ENCODE assay signal across 1 cellular context in genomic region chr19:55645512-55645881, GRCh38.
TF ChIP-seq lines count a peak whose summit lies in the region.

No MANE protein-coding gene starts in this region.

TF ChIP-seq in WTC11, 78 proteins besides CTCF, POLR2A, EP300 and RAD21 (continued from another document):
- TF ChIP-seq, protein P1, sequence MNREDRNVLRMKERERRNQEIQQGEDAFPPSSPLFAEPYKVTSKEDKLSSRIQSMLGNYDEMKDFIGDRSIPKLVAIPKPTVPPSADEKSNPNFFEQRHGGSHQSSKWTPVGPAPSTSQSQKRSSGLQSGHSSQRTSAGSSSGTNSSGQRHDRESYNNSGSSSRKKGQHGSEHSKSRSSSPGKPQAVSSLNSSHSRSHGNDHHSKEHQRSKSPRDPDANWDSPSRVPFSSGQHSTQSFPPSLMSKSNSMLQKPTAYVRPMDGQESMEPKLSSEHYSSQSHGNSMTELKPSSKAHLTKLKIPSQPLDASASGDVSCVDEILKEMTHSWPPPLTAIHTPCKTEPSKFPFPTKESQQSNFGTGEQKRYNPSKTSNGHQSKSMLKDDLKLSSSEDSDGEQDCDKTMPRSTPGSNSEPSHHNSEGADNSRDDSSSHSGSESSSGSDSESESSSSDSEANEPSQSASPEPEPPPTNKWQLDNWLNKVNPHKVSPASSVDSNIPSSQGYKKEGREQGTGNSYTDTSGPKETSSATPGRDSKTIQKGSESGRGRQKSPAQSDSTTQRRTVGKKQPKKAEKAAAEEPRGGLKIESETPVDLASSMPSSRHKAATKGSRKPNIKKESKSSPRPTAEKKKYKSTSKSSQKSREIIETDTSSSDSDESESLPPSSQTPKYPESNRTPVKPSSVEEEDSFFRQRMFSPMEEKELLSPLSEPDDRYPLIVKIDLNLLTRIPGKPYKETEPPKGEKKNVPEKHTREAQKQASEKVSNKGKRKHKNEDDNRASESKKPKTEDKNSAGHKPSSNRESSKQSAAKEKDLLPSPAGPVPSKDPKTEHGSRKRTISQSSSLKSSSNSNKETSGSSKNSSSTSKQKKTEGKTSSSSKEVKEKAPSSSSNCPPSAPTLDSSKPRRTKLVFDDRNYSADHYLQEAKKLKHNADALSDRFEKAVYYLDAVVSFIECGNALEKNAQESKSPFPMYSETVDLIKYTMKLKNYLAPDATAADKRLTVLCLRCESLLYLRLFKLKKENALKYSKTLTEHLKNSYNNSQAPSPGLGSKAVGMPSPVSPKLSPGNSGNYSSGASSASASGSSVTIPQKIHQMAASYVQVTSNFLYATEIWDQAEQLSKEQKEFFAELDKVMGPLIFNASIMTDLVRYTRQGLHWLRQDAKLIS (CRISPR knock-in tag; IDR thresholded peaks at IDR 0.05; ENCODE audit: borderline replicate concordance), result no peak
- TF ChIP-seq, protein P2, sequence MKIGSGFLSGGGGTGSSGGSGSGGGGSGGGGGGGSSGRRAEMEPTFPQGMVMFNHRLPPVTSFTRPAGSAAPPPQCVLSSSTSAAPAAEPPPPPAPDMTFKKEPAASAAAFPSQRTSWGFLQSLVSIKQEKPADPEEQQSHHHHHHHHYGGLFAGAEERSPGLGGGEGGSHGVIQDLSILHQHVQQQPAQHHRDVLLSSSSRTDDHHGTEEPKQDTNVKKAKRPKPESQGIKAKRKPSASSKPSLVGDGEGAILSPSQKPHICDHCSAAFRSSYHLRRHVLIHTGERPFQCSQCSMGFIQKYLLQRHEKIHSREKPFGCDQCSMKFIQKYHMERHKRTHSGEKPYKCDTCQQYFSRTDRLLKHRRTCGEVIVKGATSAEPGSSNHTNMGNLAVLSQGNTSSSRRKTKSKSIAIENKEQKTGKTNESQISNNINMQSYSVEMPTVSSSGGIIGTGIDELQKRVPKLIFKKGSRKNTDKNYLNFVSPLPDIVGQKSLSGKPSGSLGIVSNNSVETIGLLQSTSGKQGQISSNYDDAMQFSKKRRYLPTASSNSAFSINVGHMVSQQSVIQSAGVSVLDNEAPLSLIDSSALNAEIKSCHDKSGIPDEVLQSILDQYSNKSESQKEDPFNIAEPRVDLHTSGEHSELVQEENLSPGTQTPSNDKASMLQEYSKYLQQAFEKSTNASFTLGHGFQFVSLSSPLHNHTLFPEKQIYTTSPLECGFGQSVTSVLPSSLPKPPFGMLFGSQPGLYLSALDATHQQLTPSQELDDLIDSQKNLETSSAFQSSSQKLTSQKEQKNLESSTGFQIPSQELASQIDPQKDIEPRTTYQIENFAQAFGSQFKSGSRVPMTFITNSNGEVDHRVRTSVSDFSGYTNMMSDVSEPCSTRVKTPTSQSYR (CRISPR knock-in tag; IDR thresholded peaks at IDR 0.05), result no peak
- TF ChIP-seq NR3C1 (CRISPR knock-in tag; conservative IDR thresholded peaks at IDR 0.05; ENCODE audit: low read depth) (no peak), SOX15 (CRISPR knock-in tag; IDR thresholded peaks at IDR 0.05) (no peak), ZNF317 (CRISPR knock-in tag; IDR thresholded peaks at IDR 0.05; ENCODE audit: borderline replicate concordance, low read depth) (no peak), ZSCAN18 (CRISPR knock-in tag; IDR thresholded peaks at IDR 0.05) (no peak), ZNF138 (CRISPR knock-in tag; conservative IDR thresholded peaks at IDR 0.05) (no peak), ZNF396 (CRISPR knock-in tag; IDR thresholded peaks at IDR 0.05; ENCODE audit: borderline replicate concordance) (no peak), ZBTB43 (CRISPR knock-in tag; IDR thresholded peaks at IDR 0.05) (no peak)
- TF ChIP-seq, protein P3, sequence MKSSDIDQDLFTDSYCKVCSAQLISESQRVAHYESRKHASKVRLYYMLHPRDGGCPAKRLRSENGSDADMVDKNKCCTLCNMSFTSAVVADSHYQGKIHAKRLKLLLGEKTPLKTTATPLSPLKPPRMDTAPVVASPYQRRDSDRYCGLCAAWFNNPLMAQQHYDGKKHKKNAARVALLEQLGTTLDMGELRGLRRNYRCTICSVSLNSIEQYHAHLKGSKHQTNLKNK (CRISPR knock-in tag; IDR thresholded peaks at IDR 0.05), result no peak
- TF ChIP-seq, protein P4, sequence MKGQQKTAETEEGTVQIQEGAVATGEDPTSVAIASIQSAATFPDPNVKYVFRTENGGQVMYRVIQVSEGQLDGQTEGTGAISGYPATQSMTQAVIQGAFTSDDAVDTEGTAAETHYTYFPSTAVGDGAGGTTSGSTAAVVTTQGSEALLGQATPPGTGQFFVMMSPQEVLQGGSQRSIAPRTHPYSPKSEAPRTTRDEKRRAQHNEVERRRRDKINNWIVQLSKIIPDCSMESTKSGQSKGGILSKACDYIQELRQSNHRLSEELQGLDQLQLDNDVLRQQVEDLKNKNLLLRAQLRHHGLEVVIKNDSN (CRISPR knock-in tag; IDR thresholded peaks at IDR 0.05), result no peak
